Comparison of ENCODE assay signal across 8 cellular contexts in the genomic region with DNA sequence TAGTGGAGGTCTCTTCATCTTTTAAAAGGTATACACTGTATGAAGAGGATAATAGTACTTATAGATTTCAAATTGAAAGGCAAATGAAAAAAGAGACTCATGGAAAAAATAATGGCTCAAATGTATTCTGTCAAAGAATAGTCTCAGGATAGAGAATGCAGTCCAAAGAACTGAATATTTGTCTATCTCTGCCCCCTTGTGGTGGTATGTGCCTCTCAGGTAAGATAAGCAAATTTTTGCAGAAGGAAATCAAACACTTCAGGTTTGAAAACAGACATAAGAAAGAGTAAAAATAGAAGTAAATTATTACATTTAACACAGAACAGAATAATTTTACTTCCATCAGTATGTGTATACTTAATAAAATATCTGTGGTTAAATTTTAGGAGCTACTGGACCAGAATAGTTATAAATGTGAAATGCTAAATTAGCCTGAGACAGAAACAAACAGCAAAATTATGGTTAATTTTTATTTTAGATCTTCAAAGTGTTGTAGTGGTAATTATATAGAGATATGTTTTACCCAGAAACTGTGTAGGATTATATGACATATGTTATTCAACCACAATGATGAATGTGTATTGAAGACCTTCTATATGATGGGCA.
DNase-seq lines count a peak whose midpoint lies in the region; ATAC-seq, FAIRE-seq and TF ChIP-seq lines count a peak whose summit lies in the region.

No MANE protein-coding gene starts in this region.

- DNase-seq in DMS114 treated with DMSO at 0.1 percent for 48 hours (lab: John Stamatoyannopoulos, UW; ENCODE audit: unreplicated experiment): peak; percentile 31
- peak; percentile 4 for DNase-seq in GM19239 (ENCODE audit: insufficient read length, low spot score)
- DNase-seq in brain microvascular endothelial cell: peak; percentile 67
- peak; percentile 58 for DNase-seq in iris pigment epithelial cell (ENCODE audit: low read depth)
- DNase-seq in stimulated activated CD8-positive, alpha-beta memory T cell treated with anti-CD3 and anti-CD28 coated beads, Interleukin-4, amount 100 ng/mL, for 48 hours: peak; percentile 27

- H3K27me3 ChIP-seq in OCI-LY3 (ENCODE audit: low read depth, low read length) (no peaks in the 10 kb centered on the region), brain microvascular endothelial cell (replicated peaks) (no peaks in the 10 kb centered on the region)

- no peaks in the 10 kb centered on the region for H4K20me1 ChIP-seq in OCI-LY3 (ENCODE audit: insufficient read depth, low read length)

- in situ Hi-C loops in brain microvascular endothelial cell (cut with HindIII; ENCODE audit: low pct_ligation_motif_present, low sequenced_read_pairs): no loop called here

- H3K4me3 ChIP-seq in OCI-LY3 (ENCODE audit: low read length): no peak overlapping the region
- no peak overlapping the region for H3K4me3 ChIP-seq in brain microvascular endothelial cell (ENCODE audit: low read depth, low read length)

- no peak for TF ChIP-seq EP300 in Ishikawa (IDR thresholded peaks at IDR 0.05; ENCODE audit: borderline replicate concordance)

- no peaks in the 10 kb centered on the region for H3K79me2 ChIP-seq in OCI-LY3 (ENCODE audit: low read length)

- H3K9ac ChIP-seq in OCI-LY3 (ENCODE audit: low read length): no peak overlapping the region

- H3K4me2 ChIP-seq in OCI-LY3 (ENCODE audit: low read length): no peak overlapping the region

- no peak for ATAC-seq in GM19324 (IDR thresholded peaks at IDR 0.05; ENCODE audit: low FRiP score, unreplicated experiment)

- H2AFZ ChIP-seq in OCI-LY3 (ENCODE audit: low read depth, low read length): no peak overlapping the region

- no peak overlapping the region for H3K27ac ChIP-seq in OCI-LY3 (ENCODE audit: low read length)
- H3K27ac ChIP-seq in brain microvascular endothelial cell: no peak overlapping the region

- H3K36me3 ChIP-seq in OCI-LY3 (replicated peaks; ENCODE audit: low read depth, low read length) (no peaks in the 10 kb centered on the region), brain microvascular endothelial cell (replicated peaks) (no peaks in the 10 kb centered on the region)

- peaks cover 2% of the 10 kb centered on the region; the same call in 1 of the 2 replicates for H3K4me1 ChIP-seq in OCI-LY3 (ENCODE audit: low read length)

- no peaks in the 10 kb centered on the region for H3K9me3 ChIP-seq in OCI-LY3 (ENCODE audit: insufficient read depth, low read length)

- no peak for FAIRE-seq in GM19239 (lab: Jason Lieb, UNC)

- TF ChIP-seq CTCF in OCI-LY3 (IDR thresholded peaks at IDR 0.05; ENCODE audit: low read depth, low read length): peak; percentile 75
- TF ChIP-seq CTCF in brain microvascular endothelial cell (IDR thresholded peaks at IDR 0.05; ENCODE audit: low read depth, low read length, missing control alignments): peak; percentile 65

- peak; percentile 83 for TF ChIP-seq RAD21 in Ishikawa (IDR thresholded peaks at IDR 0.05; ENCODE audit: low read depth)

TF ChIP-seq in Ishikawa, 13 proteins besides CTCF, POLR2A, EP300 and RAD21:
- TF ChIP-seq TEAD4 (IDR thresholded peaks at IDR 0.05) (peak; percentile 55), TAF1 (IDR thresholded peaks at IDR 0.05; ENCODE audit: low read depth) (no peak)

Comparison
In these comparisons a context has a peak if more than half of its experiments do, and no peak if none do; other contexts are left out.
1. DNase-seq: peak in every context shown above with its lines; median percentile 67 in brain microvascular endothelial cell; 58 in iris pigment epithelial cell; 31 in DMS114 treated with DMSO at 0.1 percent for 48 hours; 27 in stimulated activated CD8-positive, alpha-beta memory T cell treated with anti-CD3 and anti-CD28 coated beads, Interleukin-4, amount 100 ng/mL, for 48 hours; 4 in GM19239.